Comparison of ENCODE assay signal across 13 cellular contexts in the genomic region with DNA sequence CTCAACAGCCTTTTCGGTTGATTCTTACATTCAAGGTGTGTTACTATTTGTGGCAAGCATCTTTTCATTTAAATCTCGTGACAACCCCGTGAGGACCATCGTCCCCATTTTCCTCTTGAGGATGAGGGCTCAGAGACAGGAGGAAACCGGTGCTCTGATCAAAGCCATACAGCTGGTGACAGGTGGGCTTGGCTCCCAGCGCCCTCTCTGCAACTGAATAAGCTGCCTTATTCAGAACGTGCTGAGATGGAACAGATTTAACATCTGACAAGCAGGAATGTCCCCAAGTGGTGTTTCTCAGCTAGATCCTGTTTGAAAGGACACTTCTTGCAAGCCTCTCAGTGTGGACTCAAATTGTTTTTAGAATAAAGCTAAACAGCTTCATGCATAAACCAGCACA. TPM values are rescaled to one million over a fixed set of nuclear protein-coding genes. Genes with fewer than 3 reads are reported as not detected.
DNase-seq lines count a peak whose midpoint lies in the region; ATAC-seq, FAIRE-seq and TF ChIP-seq lines count a peak whose summit lies in the region.
"Had no signal": no experiment of that assay in that cellular context is flagged by ENCODE, and none has a peak within 500 bp of the region (broad histone marks: within the 10 kb centered on the region; RNA-seq: fewer than 3 reads in every experiment).

No MANE protein-coding gene starts in this region.

- no peak for TF ChIP-seq RAD21 in K562 (CRISPR knock-in tag; conservative IDR thresholded peaks at IDR 0.05 in 1 of 2, IDR thresholded peaks at IDR 0.05 in 1 of 2)

- POLR2A ChIA-PET in activated CD4-positive, alpha-beta T cell treated with anti-CD3 and anti-CD28 coated beads for 36 hours (lab: Charles Lee): interaction anchor here (0.6 kb wide), 1 partner anchor 11 kb away, joined by 7 read pairs; no protein-coding TSS in a partner anchor
- POLR2A ChIA-PET in K562 (lab: Yijun Ruan, JAX): interaction anchor here (0.6 to 1.1 kb wide), 7 partner anchors 9 to 152 kb away, joined by 3 to 5 read pairs (median 3); no protein-coding TSS in a partner anchor

- H3K27ac Mint-ChIP-seq in activated CD4-positive, alpha-beta T cell treated with anti-CD3 and anti-CD28 coated beads for 36 hours: no peak overlapping the region
- peak overlapping the region in 2 of 6 donors; percentile 50 to 86 for H3K27ac Mint-ChIP-seq in immature natural killer cell
- H3K27ac Mint-ChIP-seq: nephron had no signal

- BruUV-seq in K562 (replicated peaks; lab: Mats Ljungman, UMichigan): no TSS peak

- H3K4me1 ChIP-seq in K562 (replicated peaks in 1 of 2; ENCODE audit: control insufficient read depth in 2 of 2, insufficient read depth in 2 of 2, low read length in 2 of 2) (peaks cover 0 to 6% of the 10 kb centered on the region in 2 experiments; a peak in 2 of 5 replicates), psoas muscle (no peaks in the 10 kb centered on the region)
- H3K4me1 ChIP-seq in effector memory CD4-positive, alpha-beta T cell (ENCODE audit: control insufficient read depth, insufficient read depth, low read length, poor library complexity, severe bottlenecking): no peaks in the 10 kb centered on the region
- H3K4me1 ChIP-seq: A549 had no signal

- H3K27ac ChIP-seq in HL-60 (replicated peaks) (no peak overlapping the region), K562 (ENCODE audit: extremely low read depth, low read depth, low read length) (no peak overlapping the region), psoas muscle (no peak overlapping the region)
- H3K27ac ChIP-seq in effector memory CD4-positive, alpha-beta T cell (ENCODE audit: insufficient read depth, low read length, poor library complexity, severe bottlenecking): no peak overlapping the region
- H3K27ac ChIP-seq: A549 had no signal

- no peaks in the 10 kb centered on the region for H3K9me1 ChIP-seq in K562 (ENCODE audit: control insufficient read depth, insufficient read depth, low read length)

- DNase-seq in activated CD4-positive, alpha-beta T cell treated with anti-CD3 and anti-CD28 coated beads for 36 hours: no peak
- DNase-seq in activated CD4-positive, alpha-beta T cell treated with anti-CD3 and anti-CD28 coated beads for 48 hours: no peak
- no peak for DNase-seq in HL-60 (ENCODE audit: low read depth in 1 of 2, low spot score in 1 of 2)
- DNase-seq in K562 (ENCODE audit: extremely low read depth in 1 of 4, low spot score in 3 of 4): no peak
- DNase-seq in psoas muscle: no peak
- DNase-seq in immature natural killer cell: no peak
- no peak for DNase-seq in stimulated activated CD4-positive, alpha-beta T cell treated with anti-CD3 and anti-CD28 coated beads, Interleukin-2, amount 100 ng/mL, for 24 hours
- no peak for DNase-seq in effector memory CD4-positive, alpha-beta T cell
- DNase-seq: NCI-H446 treated with DMSO at 0.1 percent for 48 hours had no signal

- intact Hi-C loops in activated CD4-positive, alpha-beta T cell treated with anti-CD3 and anti-CD28 coated beads for 36 hours (cut with DNase I, micrococcal nuclease): no loop called here
- intact Hi-C loops in K562 (cut with micrococcal nuclease): no loop called here
- intact Hi-C loops in psoas muscle (cut with DNase I): no loop called here

- no peak for FAIRE-seq in K562 (lab: Jason Lieb, UNC)
- FAIRE-seq: A549, GM19239 had no signal

- peaks cover 4% of the 10 kb centered on the region for H3K27me3 Mint-ChIP-seq in activated CD4-positive, alpha-beta T cell treated with anti-CD3 and anti-CD28 coated beads for 36 hours
- peaks cover 4 to 10% (median 10%) of the 10 kb centered on the region in 3 donors for H3K27me3 Mint-ChIP-seq in immature natural killer cell (ENCODE audit: low read depth in 3 of 3)

- peak overlapping the region; percentile 40 for H3K4me2 ChIP-seq in K562 (ENCODE audit: insufficient read depth, low read length)
- H3K4me2 ChIP-seq: A549 had no signal

- no peaks in the 10 kb centered on the region for H4K20me1 ChIP-seq in K562 (replicated peaks; ENCODE audit: control insufficient read depth, insufficient read depth, low read length)

- H3K36me3 ChIP-seq in K562 (ENCODE audit: control insufficient read depth, insufficient read depth, low read length) (no peaks in the 10 kb centered on the region), psoas muscle (ENCODE audit: insufficient read depth in 1 of 2, low read depth in 1 of 2) (no peaks in the 10 kb centered on the region)
- H3K36me3 ChIP-seq in effector memory CD4-positive, alpha-beta T cell (ENCODE audit: control insufficient read depth, insufficient read depth, low read length): no peaks in the 10 kb centered on the region

- CTCF ChIA-PET in activated CD4-positive, alpha-beta T cell treated with anti-CD3 and anti-CD28 coated beads for 36 hours (lab: Charles Lee): interaction anchor here (0.6 to 4.1 kb wide), 7 partner anchors 14 to 1408 kb away, joined by 3 to 59 read pairs (median 7); a partner anchor contains a TSS
- CTCF ChIA-PET in K562 (lab: Yijun Ruan, JAX; ENCODE audit: low intra/inter-chr PET ratio): no interaction called here

- H3K4me3 ChIP-seq in HL-60 (replicated peaks; ENCODE audit: insufficient read depth, low read length) (peak overlapping the region; percentile 31), K562 (peak overlapping the region; percentile 17), psoas muscle (peak overlapping the region; percentile 54)
- no peak overlapping the region for H3K4me3 ChIP-seq in effector memory CD4-positive, alpha-beta T cell (ENCODE audit: insufficient read depth, low read depth, low read length, poor library complexity, severe bottlenecking)
- H3K4me3 ChIP-seq: A549 had no signal

- no peak for TF ChIP-seq POLR2A in K562 (conservative IDR thresholded peaks at IDR 0.05)

- 0 out of 4 replicates have a peak overlapping the region, but pooled peaks of 1 of the 2 experiments have one; percentile 22 for H3K9ac ChIP-seq in K562 (ENCODE audit: insufficient read depth in 1 of 2, low read depth in 2 of 2, low read length in 2 of 2)

- no peaks in the 10 kb centered on the region for H3K9me3 ChIP-seq in K562 (replicated peaks; ENCODE audit: control insufficient read depth, insufficient read depth, low read depth, low read length)
- no peaks in the 10 kb centered on the region for H3K9me3 ChIP-seq in psoas muscle
- no peaks in the 10 kb centered on the region for H3K9me3 ChIP-seq in effector memory CD4-positive, alpha-beta T cell (ENCODE audit: control insufficient read depth, low read length)
- H3K9me3 ChIP-seq: A549 had no signal

- H3K27me3 ChIP-seq in HL-60 (ENCODE audit: insufficient read depth, poor library complexity, severe bottlenecking) (no peaks in the 10 kb centered on the region), K562 (ENCODE audit: control insufficient read depth in 2 of 2, insufficient read depth in 2 of 2, low read length in 2 of 2) (peaks cover 34 to 54% of the 10 kb centered on the region in 2 experiments), psoas muscle (ENCODE audit: insufficient read depth in 3 of 3, low read length in 2 of 3) (no peaks in the 10 kb centered on the region)
- H3K27me3 ChIP-seq in effector memory CD4-positive, alpha-beta T cell (replicated peaks; ENCODE audit: control insufficient read depth, insufficient read depth, low read length, poor library complexity, severe bottlenecking): no peaks in the 10 kb centered on the region

- H3K9me3 Mint-ChIP-seq in activated CD4-positive, alpha-beta T cell treated with anti-CD3 and anti-CD28 coated beads for 36 hours (ENCODE audit: low read depth): no peaks in the 10 kb centered on the region
- no peaks in the 10 kb centered on the region for H3K9me3 Mint-ChIP-seq in immature natural killer cell
- H3K9me3 Mint-ChIP-seq: nephron had no signal

- TF ChIP-seq CTCF in HL-60 (IDR thresholded peaks at IDR 0.05; ENCODE audit: insufficient read depth, low read length): no peak
- TF ChIP-seq CTCF in K562 (IDR thresholded peaks at IDR 0.05 in 2 of 3, conservative IDR thresholded peaks at IDR 0.05 in 1 of 3; ENCODE audit: insufficient read depth in 2 of 3, low read depth in 1 of 3, low read length in 3 of 3): no peak
- no peak for TF ChIP-seq CTCF in psoas muscle (IDR thresholded peaks at IDR 0.05)

- H3K79me2 ChIP-seq in K562 (ENCODE audit: control insufficient read depth, insufficient read depth, low read length): no peaks in the 10 kb centered on the region

- ATAC-seq in activated CD4-positive, alpha-beta T cell treated with anti-CD3 and anti-CD28 coated beads for 36 hours: peak; percentile 9
- ATAC-seq in K562: no peak
- ATAC-seq in psoas muscle: no peak
- ATAC-seq: A549 had no signal

- in situ Hi-C loops in K562 (cut with MboI): no loop called here

- TF ChIP-seq EP300 in K562 (IDR thresholded peaks at IDR 0.05; ENCODE audit: low read length): no peak

- 7% methylated on average over 7 of the region's 7 CpGs for WGBS in K562 (ENCODE audit: insufficient coverage, low coverage, missing lambda C conversion rate)
- WGBS in psoas muscle, 3 donors: 47 to 74% (median 47%) methylated on average over 7 of the region's 7 CpGs

- H3K4me3 Mint-ChIP-seq in activated CD4-positive, alpha-beta T cell treated with anti-CD3 and anti-CD28 coated beads for 36 hours: peak overlapping the region; percentile 61
- peak overlapping the region in 2 of 5 donors; percentile 70 to 73 for H3K4me3 Mint-ChIP-seq in immature natural killer cell
- H3K4me3 Mint-ChIP-seq: nephron had no signal

- 0 out of 2 replicates have a peak overlapping the region, but pooled peaks have one; percentile 28 for H2AFZ ChIP-seq in K562 (ENCODE audit: low read depth, low read length)

- no peaks in the 10 kb centered on the region for H3K36me3 Mint-ChIP-seq in activated CD4-positive, alpha-beta T cell treated with anti-CD3 and anti-CD28 coated beads for 36 hours (ENCODE audit: low read depth)
- no peaks in the 10 kb centered on the region for H3K36me3 Mint-ChIP-seq in immature natural killer cell

- H3K4me1 Mint-ChIP-seq in activated CD4-positive, alpha-beta T cell treated with anti-CD3 and anti-CD28 coated beads for 36 hours: no peaks in the 10 kb centered on the region
- H3K4me1 Mint-ChIP-seq in immature natural killer cell: no peaks in the 10 kb centered on the region

RNA-seq across cellular contexts. Expression of a gene that starts 22.2 kb away (rescaled TPM):
- total RNA-seq in activated CD4-positive, alpha-beta T cell treated with anti-CD3 and anti-CD28 coated beads for 36 hours: 10 to 100 TPM; 37.0 to 38.1 TPM
- total RNA-seq in K562 (2011; cell fraction: chromatin; rRNA removed; ENCODE audit: low replicate concordance): 33.0 and 61.0 TPM in 2 replicates
- total RNA-seq in K562 (2011; cell fraction: nucleolus; rRNA removed): 15.0 and 19.6 TPM in 2 replicates
- 40.2 and 63.3 TPM in 2 replicates for total RNA-seq in K562 (2011; cell fraction: nucleoplasm; rRNA removed)
- total RNA-seq in K562 (2014; rRNA removed) (23.3 and 24.7 TPM in 2 replicates), K562 (2014; rRNA removed; fragmentation: Illumina TruSeq; extraction: Trizol) (32.3 and 33.8 TPM in 2 replicates), K562 (2015; rRNA removed; fragmentation: Illumina TruSeq; extraction: Trizol) (27.2 and 29.9 TPM in 2 replicates), K562 (2021) (37.1 and 38.0 TPM in 2 replicates), psoas muscle (10 to 100 TPM; 32.1 to 35.9 (median 34.6) TPM)
- polyA plus RNA-seq in K562 (2011; rRNA removed) (45.9 and 58.0 TPM in 2 replicates), K562 (2014; fragmentation: Illumina TruSeq; extraction: Trizol) (32.3 and 43.1 TPM in 2 replicates), K562 (2014; fragmentation: Nextera tagmentation; extraction: Ambion mirVana) (1 to 10 TPM; 4.8 to 6.5 TPM), K562 (2014; rRNA removed) (27.4 and 31.5 TPM in 2 replicates), psoas muscle (10 to 100 TPM; 16.1 to 40.1 (median 17.1) TPM), immature natural killer cell (10 to 100 TPM; 23.9 to 38.2 (median 27.6) TPM)
- polyA plus RNA-seq in K562 (2011; cell fraction: cytosol; rRNA removed): 26.1 and 31.1 TPM in 2 replicates
- polyA plus RNA-seq in K562 (2011; cell fraction: nucleus; rRNA removed): 25.6 and 26.5 TPM in 2 replicates
- polyA plus RNA-seq in K562 (2012): 23.2 and 27.4 TPM in 2 replicates
- polyA minus RNA-seq in K562 (2011; rRNA and poly(A)+ RNA removed): 57.2 and 64.3 TPM in 2 replicates
- polyA minus RNA-seq in K562 (2011; cell fraction: cytosol; rRNA and poly(A)+ RNA removed): 22.5 and 24.7 TPM in 2 replicates
- polyA minus RNA-seq in K562 (2011; cell fraction: nucleus; rRNA and poly(A)+ RNA removed): 17.5 and 23.8 TPM in 2 replicates

RNA-seq across cellular contexts. Expression of a gene that starts 39.0 kb away (rescaled TPM):
- under 1 TPM; 0.16 TPM for total RNA-seq in activated CD4-positive, alpha-beta T cell treated with anti-CD3 and anti-CD28 coated beads for 36 hours
- 0.14 TPM in 1 of 2 replicates, not detected in the other for total RNA-seq in K562 (2011; cell fraction: chromatin; rRNA removed; ENCODE audit: low replicate concordance)
- 0.50 TPM in 1 of 2 replicates, not detected in the other for total RNA-seq in K562 (2011; cell fraction: nucleolus; rRNA removed)
- not detected in 2 replicates for total RNA-seq in K562 (2011; cell fraction: nucleoplasm; rRNA removed)
- total RNA-seq in K562 (2014; rRNA removed) (not detected in 2 replicates), K562 (2014; rRNA removed; fragmentation: Illumina TruSeq; extraction: Trizol) (0.13 TPM in 1 of 2 replicates, not detected in the other), K562 (2015; rRNA removed; fragmentation: Illumina TruSeq; extraction: Trizol) (not detected in 2 replicates), K562 (2021) (0.07 and 0.09 TPM in 2 replicates), psoas muscle (1 to 10 TPM; 4.4 to 7.2 (median 6.5) TPM)
- polyA plus RNA-seq in K562 (2011; rRNA removed) (0.14 TPM in 1 of 2 replicates, not detected in the other), K562 (2014; fragmentation: Illumina TruSeq; extraction: Trizol) (not detected in 2 replicates), K562 (2014; fragmentation: Nextera tagmentation; extraction: Ambion mirVana) (under 1 TPM in 1 of 2 experiments, not detected in 1; 0.08 TPM), K562 (2014; rRNA removed) (not detected in 2 replicates), psoas muscle (1 to 10 TPM; 2.0 to 2.4 (median 2.4) TPM), immature natural killer cell (not detected)
- 0.01 and 0.07 TPM in 2 replicates for polyA plus RNA-seq in K562 (2011; cell fraction: cytosol; rRNA removed)
- polyA plus RNA-seq in K562 (2011; cell fraction: nucleus; rRNA removed): 0.18 TPM in 1 of 2 replicates, not detected in the other
- 0.12 TPM in 1 of 2 replicates, not detected in the other for polyA plus RNA-seq in K562 (2012)
- polyA minus RNA-seq in K562 (2011; rRNA and poly(A)+ RNA removed): 0.39 TPM in 1 of 2 replicates, not detected in the other
- polyA minus RNA-seq in K562 (2011; cell fraction: cytosol; rRNA and poly(A)+ RNA removed): not detected in 2 replicates
- 0.54 TPM in 1 of 2 replicates, not detected in the other for polyA minus RNA-seq in K562 (2011; cell fraction: nucleus; rRNA and poly(A)+ RNA removed)
- total RNA-seq: T-helper 1 cell treated with Interleukin-12 subunit alpha and Interleukin-12 subunit beta and Interleukin-4 antibody, amounts not matched to agents 30 ng/mL and 1 ng/mL, for 36 hours had no signal
